Comparison of ENCODE assay signal across 1 cellular context in genomic region chr11:121451178-121451981, GRCh38.
TF ChIP-seq lines count a peak whose summit lies in the region.

No MANE protein-coding gene starts in this region.

TF ChIP-seq in HepG2, 621 proteins besides CTCF, POLR2A, EP300 and RAD21 (continued from another document and continues in another):
- TF ChIP-seq SNAPC5 (CRISPR knock-in tag; IDR thresholded peaks at IDR 0.05; ENCODE audit: borderline replicate concordance) (no peak), ZNF713 (CRISPR knock-in tag; IDR thresholded peaks at IDR 0.05) (0 out of 2 replicates have a peak, but pooled peaks have one; percentile 43), ZC3H4 (CRISPR knock-in tag; IDR thresholded peaks at IDR 0.05; ENCODE audit: borderline replicate concordance) (0 out of 2 replicates have a peak, but pooled peaks have one; percentile 32), ZNF451 (CRISPR knock-in tag; IDR thresholded peaks at IDR 0.05) (peak; percentile 27; the same call in 1 of the 2 replicates), TEAD2 (CRISPR knock-in tag; IDR thresholded peaks at IDR 0.05) (no peak), ETV5 (CRISPR knock-in tag; IDR thresholded peaks at IDR 0.05; ENCODE audit: borderline replicate concordance) (peak; percentile 65; the same call in 1 of the 2 replicates), ZNF280B (CRISPR knock-in tag; IDR thresholded peaks at IDR 0.05; ENCODE audit: borderline replicate concordance) (no peak), ZNF720 (CRISPR knock-in tag; IDR thresholded peaks at IDR 0.05) (no peak), KMT2A (CRISPR knock-in tag; IDR thresholded peaks at IDR 0.05) (0 out of 2 replicates have a peak, but pooled peaks have one; percentile 46), DMTF1 (CRISPR knock-in tag; IDR thresholded peaks at IDR 0.05) (no peak), TCF7 (IDR thresholded peaks at IDR 0.05; ENCODE audit: low read depth) (peak; percentile 85), ASH2L (IDR thresholded peaks at IDR 0.05; ENCODE audit: insufficient read length, low read depth, low read length) (peak; percentile 35), ZNF142 (CRISPR knock-in tag; IDR thresholded peaks at IDR 0.05) (no peak), HOXD1 (CRISPR knock-in tag; IDR thresholded peaks at IDR 0.05) (no peak), ZBTB8A (CRISPR knock-in tag; IDR thresholded peaks at IDR 0.05; ENCODE audit: borderline replicate concordance, low read depth) (no peak), ZNF24 (IDR thresholded peaks at IDR 0.05) (no peak), SOX13 (IDR thresholded peaks at IDR 0.05) (0 out of 2 replicates have a peak, but pooled peaks have one; percentile 15), SOX13 (CRISPR knock-in tag; conservative IDR thresholded peaks at IDR 0.05 in 1 of 2, IDR thresholded peaks at IDR 0.05 in 1 of 2) (peak in 1 of 2 experiments; percentile 48; a peak in 1 of 4 replicates), HDAC1 (CRISPR knock-in tag; IDR thresholded peaks at IDR 0.05) (peak; percentile 52), FOXK1 (CRISPR knock-in tag; IDR thresholded peaks at IDR 0.05; ENCODE audit: borderline replicate concordance, low read depth) (0 out of 2 replicates have a peak, but pooled peaks have one; percentile 12), HDAC6 (IDR thresholded peaks at IDR 0.05; ENCODE audit: low read depth, low read length) (no peak), ZBTB4 (CRISPR knock-in tag; IDR thresholded peaks at IDR 0.05; ENCODE audit: borderline replicate concordance) (0 out of 2 replicates have a peak, but pooled peaks have one; percentile 50), HNF1B (CRISPR knock-in tag; IDR thresholded peaks at IDR 0.05) (peak; percentile 92), ZNF652 (CRISPR knock-in tag; IDR thresholded peaks at IDR 0.05; ENCODE audit: borderline replicate concordance, low read depth) (peak; percentile 83), ZNF501 (CRISPR knock-in tag; IDR thresholded peaks at IDR 0.05) (peak; percentile 44; the same call in 1 of the 2 replicates), AGO1 (IDR thresholded peaks at IDR 0.05; ENCODE audit: low read depth, low read length, poor library complexity, severe bottlenecking) (no peak), HDAC2 (CRISPR knock-in tag; IDR thresholded peaks at IDR 0.05) (peak; percentile 43; the same call in 1 of the 2 replicates), TAF1 (CRISPR knock-in tag; IDR thresholded peaks at IDR 0.05) (no peak), HMGXB4 (CRISPR knock-in tag; IDR thresholded peaks at IDR 0.05; ENCODE audit: borderline replicate concordance in 1 of 2, low read depth in 1 of 2) (peak in 1 of 2 experiments; percentile 26; a peak in 2 of 4 replicates), ZSCAN29 (CRISPR knock-in tag; conservative IDR thresholded peaks at IDR 0.05) (peak; percentile 71; the same call in 1 of the 2 replicates), ZSCAN31 (CRISPR knock-in tag; IDR thresholded peaks at IDR 0.05; ENCODE audit: low read depth) (no peak; the same call in 1 of the 2 replicates), ZNF841 (CRISPR knock-in tag; IDR thresholded peaks at IDR 0.05; ENCODE audit: borderline replicate concordance) (no peak), ZNF160 (CRISPR knock-in tag; IDR thresholded peaks at IDR 0.05) (0 out of 2 replicates have a peak, but pooled peaks have one; percentile 24), ZNF33B (CRISPR knock-in tag; IDR thresholded peaks at IDR 0.05) (no peak), PHF21A (CRISPR knock-in tag; IDR thresholded peaks at IDR 0.05) (no peak), SALL1 (CRISPR knock-in tag; IDR thresholded peaks at IDR 0.05) (peak; percentile 84), KDM2A (CRISPR knock-in tag; IDR thresholded peaks at IDR 0.05; ENCODE audit: borderline replicate concordance, low read depth) (no peak), HMGA1 (CRISPR knock-in tag; conservative IDR thresholded peaks at IDR 0.05) (no peak), CBX2 (IDR thresholded peaks at IDR 0.05; ENCODE audit: low read depth, low read length) (no peak), CBX2 (CRISPR knock-in tag; IDR thresholded peaks at IDR 0.05; ENCODE audit: low read depth) (no peak), ZNF564 (CRISPR knock-in tag; IDR thresholded peaks at IDR 0.05) (0 out of 2 replicates have a peak, but pooled peaks have one; percentile 13), HMG20B (CRISPR knock-in tag; conservative IDR thresholded peaks at IDR 0.05) (no peak)
